ENCODE assay signal across 27 cellular contexts in genomic region chr2:26716340-26716739, GRCh38. TPM values are rescaled to one million over a fixed set of nuclear protein-coding genes. Genes with fewer than 3 reads are reported as not detected.
"Had no signal": no experiment of that assay in that cellular context is flagged by ENCODE, and none has a peak within 500 bp of the region (broad histone marks: within the 10 kb centered on the region; RNA-seq: fewer than 3 reads in every experiment).

No MANE protein-coding gene starts in this region.

- H3K9me3 ChIP-seq: left ventricle myocardium inferior, mucosa of descending colon, pancreas, psoas muscle, right lobe of liver, tibial nerve, uterus had no signal

- H3K9me3 Mint-ChIP-seq: immature natural killer cell; mesothelial cell of epicardium; natural killer cell treated with Interleukin-12 subunit alpha and Interleukin-12 subunit beta and Interleukin-15 and Interleukin-18, amount 100 ng/mL, for 72 hours; stimulated activated naive CD8-positive, alpha-beta T cell treated with anti-CD3 and anti-CD28 coated beads, Interleukin-15, amount 100 ng/mL, for 72 hours; type B pancreatic cell had no signal

- H3K27ac Mint-ChIP-seq: immature natural killer cell; mesothelial cell of epicardium; naive thymus-derived CD4-positive, alpha-beta T cell; natural killer cell treated with Interleukin-12 subunit alpha and Interleukin-12 subunit beta and Interleukin-15 and Interleukin-18, amount 100 ng/mL, for 72 hours; stimulated activated memory B cell treated with anti-CD40 and anti-IgM and Interleukin-4, amounts not matched to agents 10 μg/mL and 1 μg/mL and 100 μg/mL, for 72 hours; stimulated activated naive CD8-positive, alpha-beta T cell treated with anti-CD3 and anti-CD28 coated beads, Interleukin-15, amount 100 ng/mL, for 72 hours; type B pancreatic cell had no signal

- H3K27ac ChIP-seq: psoas muscle, right lobe of liver, tibial nerve, uterus had no signal

- H3K4me3 ChIP-seq: left ventricle myocardium inferior, lung, mucosa of descending colon, pancreas, psoas muscle, right lobe of liver, smooth muscle cell, tibial nerve, uterus had no signal

- FAIRE-seq: islet of Langerhans, pancreas had no signal

- H3K36me3 Mint-ChIP-seq: immature natural killer cell; mesothelial cell of epicardium; naive thymus-derived CD4-positive, alpha-beta T cell; natural killer cell treated with Interleukin-12 subunit alpha and Interleukin-12 subunit beta and Interleukin-15 and Interleukin-18, amount 100 ng/mL, for 72 hours; stimulated activated memory B cell treated with anti-CD40 and anti-IgM and Interleukin-4, amounts not matched to agents 10 μg/mL and 1 μg/mL and 100 μg/mL, for 72 hours; type B pancreatic cell had no signal

- H3K27me3 Mint-ChIP-seq: stimulated activated naive CD8-positive, alpha-beta T cell treated with anti-CD3 and anti-CD28 coated beads, Interleukin-15, amount 100 ng/mL, for 72 hours; type B pancreatic cell had no signal

- H3K4me3 Mint-ChIP-seq: immature natural killer cell; mesothelial cell of epicardium; naive thymus-derived CD4-positive, alpha-beta T cell; natural killer cell treated with Interleukin-12 subunit alpha and Interleukin-12 subunit beta and Interleukin-15 and Interleukin-18, amount 100 ng/mL, for 72 hours; stimulated activated memory B cell treated with anti-CD40 and anti-IgM and Interleukin-4, amounts not matched to agents 10 μg/mL and 1 μg/mL and 100 μg/mL, for 72 hours; stimulated activated naive CD8-positive, alpha-beta T cell treated with anti-CD3 and anti-CD28 coated beads, Interleukin-15, amount 100 ng/mL, for 72 hours; type B pancreatic cell had no signal

- H3K4me1 Mint-ChIP-seq: immature natural killer cell; naive thymus-derived CD4-positive, alpha-beta T cell; stimulated activated memory B cell treated with anti-CD40 and anti-IgM and Interleukin-4, amounts not matched to agents 10 μg/mL and 1 μg/mL and 100 μg/mL, for 72 hours; stimulated activated naive CD8-positive, alpha-beta T cell treated with anti-CD3 and anti-CD28 coated beads, Interleukin-15, amount 100 ng/mL, for 72 hours had no signal

- ATAC-seq: mucosa of descending colon; naive thymus-derived CD4-positive, alpha-beta T cell; natural killer cell treated with Interleukin-12 subunit alpha and Interleukin-12 subunit beta and Interleukin-15 and Interleukin-18, amount 100 ng/mL, for 72 hours; pancreas; psoas muscle; right lobe of liver; stimulated activated memory B cell treated with anti-CD40 and anti-IgM and Interleukin-4, amounts not matched to agents 10 μg/mL and 1 μg/mL and 100 μg/mL, for 72 hours; stimulated activated naive CD8-positive, alpha-beta T cell treated with anti-CD3 and anti-CD28 coated beads, Interleukin-15, amount 100 ng/mL, for 72 hours had no signal

- H3K36me3 ChIP-seq: left ventricle myocardium inferior, pancreas, right lobe of liver, tibial nerve, uterus had no signal

- DNase-seq: hypothalamus; immature natural killer cell; left ventricle myocardium inferior; mesendoderm; mucosa of descending colon; naive thymus-derived CD4-positive, alpha-beta T cell; nucleus accumbens; psoas muscle; right lobe of liver; stimulated activated CD4-positive, alpha-beta T cell treated with anti-CD3 and anti-CD28 coated beads, Interleukin-1b, Interleukin-23, amount 100 ng/mL, for 48 hours; stimulated activated CD4-positive, alpha-beta T cell treated with anti-CD3 and anti-CD28 coated beads, Interleukin-2, amount 100 ng/mL, for 48 hours; stimulated activated CD4-positive, alpha-beta T cell treated with anti-CD3 and anti-CD28 coated beads, Interleukin-4, amount 100 ng/mL, for 4 hours; stimulated activated CD8-positive, alpha-beta memory T cell treated with anti-CD3 and anti-CD28 coated beads, Interleukin-4, amount 100 ng/mL, for 48 hours; stimulated activated naive CD4-positive, alpha-beta T cell treated with Interleukin-2 at 50 U/mL for 16 hours; stimulated activated naive CD8-positive, alpha-beta T cell treated with anti-CD3 and anti-CD28 coated beads, Interleukin-15, amount 100 ng/mL, for 72 hours; substantia nigra; uterus had no signal

RNA-seq across cellular contexts. Expression of gene KCNK3, which starts 23.8 kb away (rescaled TPM):
- total RNA-seq: naive thymus-derived CD4-positive, alpha-beta T cell; natural killer cell treated with Interleukin-12 subunit alpha and Interleukin-12 subunit beta and Interleukin-15 and Interleukin-18, amount 100 ng/mL, for 72 hours; osteoblast had no signal
- polyA plus RNA-seq: immature natural killer cell; naive thymus-derived CD4-positive, alpha-beta T cell had no signal
